In genomic region chr3:39911465-39912309, GRCh38 we compare ENCODE assay signal across 14 cellular contexts.
DNase-seq lines count a peak whose midpoint lies in the region; ATAC-seq and TF ChIP-seq lines count a peak whose summit lies in the region.
"Had no signal": no experiment of that assay in that cellular context is flagged by ENCODE, and none has a peak within 500 bp of the region (broad histone marks: within the 10 kb centered on the region; RNA-seq: fewer than 3 reads in every experiment).

No MANE protein-coding gene starts in this region.

- H3K4me3 ChIP-seq in left lung (no peak overlapping the region), uterus (no peak overlapping the region)
- H3K4me3 ChIP-seq: A549 had no signal

- H3K36me3 Mint-ChIP-seq in activated naive CD4-positive, alpha-beta T cell treated with anti-CD3 and anti-CD28 coated beads, Interleukin-2, amount 50 U/mL, for 24 hours, result no peaks in the 10 kb centered on the region
- no peaks in the 10 kb centered on the region for H3K36me3 Mint-ChIP-seq in activated naive CD4-positive, alpha-beta T cell treated with anti-CD3 and anti-CD28 coated beads, Interleukin-2, amount 10 ng/mL, durations not matched to agents 7 days and 5 days
- H3K36me3 Mint-ChIP-seq in activated naive CD4-positive, alpha-beta T cell treated with anti-CD3 and anti-CD28 coated beads for 36 hours (ENCODE audit: low read depth), result no peaks in the 10 kb centered on the region
- no peaks in the 10 kb centered on the region for H3K36me3 Mint-ChIP-seq in activated CD8-positive, alpha-beta T cell treated with anti-CD3 and anti-CD28 coated beads, Interleukin-2, amount 10 ng/mL, durations not matched to agents 7 days and 5 days (ENCODE audit: low read depth)

- no peak overlapping the region for H3K27ac ChIP-seq in left lung
- peak overlapping the region; percentile 2 to 28 for H3K27ac ChIP-seq in uterus
- H3K27ac ChIP-seq: A549, parathyroid adenoma had no signal

- POLR2A ChIA-PET in activated CD8-positive, alpha-beta T cell treated with anti-CD3 and anti-CD28 coated beads, Interleukin-2, amount 10 ng/mL, durations not matched to agents 7 days and 5 days (lab: Charles Lee), result no interaction called here

- intact Hi-C loops in left lung (cut with DNase I), result no loop called here
- intact Hi-C loops in uterus (cut with DNase I; ENCODE audit: low total_unique reads), result no loop called here
- intact Hi-C loops in activated naive CD4-positive, alpha-beta T cell treated with anti-CD3 and anti-CD28 coated beads for 36 hours (cut with micrococcal nuclease), result no loop called here

- no peaks in the 10 kb centered on the region for H3K9me3 Mint-ChIP-seq in activated naive CD4-positive, alpha-beta T cell treated with anti-CD3 and anti-CD28 coated beads, Interleukin-2, amount 50 U/mL, for 24 hours
- H3K9me3 Mint-ChIP-seq in activated naive CD4-positive, alpha-beta T cell treated with anti-CD3 and anti-CD28 coated beads, Interleukin-2, amount 10 ng/mL, durations not matched to agents 7 days and 5 days, result no peaks in the 10 kb centered on the region
- no peaks in the 10 kb centered on the region for H3K9me3 Mint-ChIP-seq in activated naive CD4-positive, alpha-beta T cell treated with anti-CD3 and anti-CD28 coated beads for 36 hours
- H3K9me3 Mint-ChIP-seq in stimulated activated naive CD8-positive, alpha-beta T cell treated with anti-CD3 and anti-CD28 coated beads, Interleukin-15, amount 100 ng/mL, for 72 hours, result no peaks in the 10 kb centered on the region
- H3K9me3 Mint-ChIP-seq in activated CD8-positive, alpha-beta T cell treated with anti-CD3 and anti-CD28 coated beads, Interleukin-2, amount 10 ng/mL, durations not matched to agents 7 days and 5 days (ENCODE audit: insufficient read depth), result no peaks in the 10 kb centered on the region

- H3K27me3 ChIP-seq in left lung (no peaks in the 10 kb centered on the region), uterus (no peaks in the 10 kb centered on the region)

- TF ChIP-seq CTCF in left lung (IDR thresholded peaks at IDR 0.05) (no peak), uterus (IDR thresholded peaks at IDR 0.05) (no peak)

- H3K27ac Mint-ChIP-seq in activated naive CD4-positive, alpha-beta T cell treated with anti-CD3 and anti-CD28 coated beads, Interleukin-2, amount 50 U/mL, for 24 hours, result peak overlapping the region; percentile 26
- H3K27ac Mint-ChIP-seq in activated naive CD4-positive, alpha-beta T cell treated with anti-CD3 and anti-CD28 coated beads, Interleukin-2, amount 10 ng/mL, durations not matched to agents 7 days and 5 days, result no peak overlapping the region
- H3K27ac Mint-ChIP-seq in activated naive CD4-positive, alpha-beta T cell treated with anti-CD3 and anti-CD28 coated beads for 36 hours, result no peak overlapping the region
- H3K27ac Mint-ChIP-seq in stimulated activated naive CD8-positive, alpha-beta T cell treated with anti-CD3 and anti-CD28 coated beads, Interleukin-15, amount 100 ng/mL, for 72 hours, result no peak overlapping the region
- H3K27ac Mint-ChIP-seq in activated CD8-positive, alpha-beta T cell treated with anti-CD3 and anti-CD28 coated beads, Interleukin-2, amount 10 ng/mL, durations not matched to agents 7 days and 5 days, result no peak overlapping the region

- H3K9me3 ChIP-seq in left lung (no peaks in the 10 kb centered on the region), uterus (no peaks in the 10 kb centered on the region)
- H3K9me3 ChIP-seq: A549 had no signal

- H3K36me3 ChIP-seq in left lung (no peaks in the 10 kb centered on the region), uterus (no peaks in the 10 kb centered on the region)

- peak; percentile 24 for ATAC-seq in left lung
- ATAC-seq in stimulated activated naive CD8-positive, alpha-beta T cell treated with anti-CD3 and anti-CD28 coated beads, Interleukin-15, amount 100 ng/mL, for 72 hours, result no peak
- no peak for ATAC-seq in activated CD8-positive, alpha-beta T cell treated with anti-CD3 and anti-CD28 coated beads, Interleukin-2, amount 10 ng/mL, durations not matched to agents 7 days and 5 days
- ATAC-seq: A549 had no signal

- TF ChIP-seq POLR2A in uterus (IDR thresholded peaks at IDR 0.05), result no peak

- no peak overlapping the region for H3K4me3 Mint-ChIP-seq in activated naive CD4-positive, alpha-beta T cell treated with anti-CD3 and anti-CD28 coated beads, Interleukin-2, amount 50 U/mL, for 24 hours
- H3K4me3 Mint-ChIP-seq in activated naive CD4-positive, alpha-beta T cell treated with anti-CD3 and anti-CD28 coated beads, Interleukin-2, amount 10 ng/mL, durations not matched to agents 7 days and 5 days, result no peak overlapping the region
- no peak overlapping the region for H3K4me3 Mint-ChIP-seq in activated naive CD4-positive, alpha-beta T cell treated with anti-CD3 and anti-CD28 coated beads for 36 hours
- no peak overlapping the region for H3K4me3 Mint-ChIP-seq in stimulated activated naive CD8-positive, alpha-beta T cell treated with anti-CD3 and anti-CD28 coated beads, Interleukin-15, amount 100 ng/mL, for 72 hours
- no peak overlapping the region for H3K4me3 Mint-ChIP-seq in activated CD8-positive, alpha-beta T cell treated with anti-CD3 and anti-CD28 coated beads, Interleukin-2, amount 10 ng/mL, durations not matched to agents 7 days and 5 days

- CTCF ChIA-PET in activated naive CD4-positive, alpha-beta T cell treated with anti-CD3 and anti-CD28 coated beads, Interleukin-2, amount 10 ng/mL, durations not matched to agents 7 days and 5 days (lab: Charles Lee), result no interaction called here
- CTCF ChIA-PET in activated naive CD4-positive, alpha-beta T cell treated with anti-CD3 and anti-CD28 coated beads for 36 hours (lab: Charles Lee), result no interaction called here
- CTCF ChIA-PET in activated CD8-positive, alpha-beta T cell treated with anti-CD3 and anti-CD28 coated beads, Interleukin-2, amount 10 ng/mL, durations not matched to agents 7 days and 5 days (lab: Charles Lee), result no interaction called here

- H3K27me3 Mint-ChIP-seq in activated naive CD4-positive, alpha-beta T cell treated with anti-CD3 and anti-CD28 coated beads, Interleukin-2, amount 50 U/mL, for 24 hours, result no peaks in the 10 kb centered on the region
- H3K27me3 Mint-ChIP-seq in activated naive CD4-positive, alpha-beta T cell treated with anti-CD3 and anti-CD28 coated beads, Interleukin-2, amount 10 ng/mL, durations not matched to agents 7 days and 5 days, result no peaks in the 10 kb centered on the region
- H3K27me3 Mint-ChIP-seq in activated naive CD4-positive, alpha-beta T cell treated with anti-CD3 and anti-CD28 coated beads for 36 hours (ENCODE audit: low read depth), result no peaks in the 10 kb centered on the region
- peaks cover 8% of the 10 kb centered on the region for H3K27me3 Mint-ChIP-seq in stimulated activated naive CD8-positive, alpha-beta T cell treated with anti-CD3 and anti-CD28 coated beads, Interleukin-15, amount 100 ng/mL, for 72 hours
- H3K27me3 Mint-ChIP-seq in activated CD8-positive, alpha-beta T cell treated with anti-CD3 and anti-CD28 coated beads, Interleukin-2, amount 10 ng/mL, durations not matched to agents 7 days and 5 days (ENCODE audit: low read depth), result no peaks in the 10 kb centered on the region

- no peak for DNase-seq in activated naive CD4-positive, alpha-beta T cell treated with anti-CD3 and anti-CD28 coated beads, Interleukin-2, amount 10 ng/mL, durations not matched to agents 7 days and 5 days
- DNase-seq in ecto neural progenitor cell (ENCODE audit: low spot score), result peak; percentile 50
- no peak for DNase-seq in left lung
- no peak for DNase-seq in uterus
- no peak for DNase-seq in activated naive CD4-positive, alpha-beta T cell treated with anti-CD3 and anti-CD28 coated beads for 36 hours
- no peak for DNase-seq in stimulated activated naive CD8-positive, alpha-beta T cell treated with anti-CD3 and anti-CD28 coated beads, Interleukin-15, amount 100 ng/mL, for 72 hours
- DNase-seq in activated CD8-positive, alpha-beta T cell treated with anti-CD3 and anti-CD28 coated beads, Interleukin-2, amount 10 ng/mL, durations not matched to agents 7 days and 5 days, result no peak
- DNase-seq: anterior cingulate cortex, hippocampal formation, NCI-H345, SW 1271 had no signal

- no peaks in the 10 kb centered on the region for H3K4me1 ChIP-seq in left lung
- H3K4me1 ChIP-seq in uterus, result peaks cover 0 to 6% of the 10 kb centered on the region in 2 donors
- H3K4me1 ChIP-seq: A549, parathyroid adenoma had no signal

- H3K4me1 Mint-ChIP-seq in activated naive CD4-positive, alpha-beta T cell treated with anti-CD3 and anti-CD28 coated beads, Interleukin-2, amount 50 U/mL, for 24 hours, result no peaks in the 10 kb centered on the region
- H3K4me1 Mint-ChIP-seq in activated naive CD4-positive, alpha-beta T cell treated with anti-CD3 and anti-CD28 coated beads, Interleukin-2, amount 10 ng/mL, durations not matched to agents 7 days and 5 days, result no peaks in the 10 kb centered on the region
- no peaks in the 10 kb centered on the region for H3K4me1 Mint-ChIP-seq in activated naive CD4-positive, alpha-beta T cell treated with anti-CD3 and anti-CD28 coated beads for 36 hours (ENCODE audit: low read depth)
- no peaks in the 10 kb centered on the region for H3K4me1 Mint-ChIP-seq in stimulated activated naive CD8-positive, alpha-beta T cell treated with anti-CD3 and anti-CD28 coated beads, Interleukin-15, amount 100 ng/mL, for 72 hours
- no peaks in the 10 kb centered on the region for H3K4me1 Mint-ChIP-seq in activated CD8-positive, alpha-beta T cell treated with anti-CD3 and anti-CD28 coated beads, Interleukin-2, amount 10 ng/mL, durations not matched to agents 7 days and 5 days (ENCODE audit: low read depth)

Comparison
In these comparisons a context has a peak if more than half of its experiments do, and no peak if none do; other contexts are left out.
1. H3K27ac ChIP-seq: peak in uterus (2 of 2); none in left lung (0 of 2).